ENCODE assay signal across 20 cellular contexts in the genomic region with DNA sequence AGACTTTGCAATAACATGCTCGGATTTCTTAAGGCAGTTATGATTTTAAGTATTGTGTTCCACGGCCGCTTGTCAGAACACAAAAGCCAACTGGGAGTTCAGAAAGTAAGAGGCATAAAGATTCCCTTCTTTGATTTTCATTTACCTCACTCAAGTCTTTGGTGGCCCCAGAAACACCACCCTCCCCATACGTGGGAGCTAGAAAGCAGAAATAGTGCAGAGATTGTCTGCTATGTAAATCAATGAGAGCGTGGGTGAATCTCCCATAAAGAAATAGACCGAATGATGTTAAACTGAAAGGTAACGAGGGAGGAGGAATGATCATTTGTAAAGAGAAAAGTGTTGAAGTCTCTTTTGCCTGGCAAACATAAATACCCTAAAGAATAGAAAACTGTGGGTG.
DNase-seq lines count a peak whose midpoint lies in the region; ATAC-seq and TF ChIP-seq lines count a peak whose summit lies in the region.
"Had no signal": no experiment of that assay in that cellular context is flagged by ENCODE, and none has a peak within 500 bp of the region (broad histone marks: within the 10 kb centered on the region; RNA-seq: fewer than 3 reads in every experiment).

No MANE protein-coding gene starts in this region.

- no peaks in the 10 kb centered on the region for H3K27me3 Mint-ChIP-seq in mesothelial cell of epicardium (ENCODE audit: low read depth)
- H3K27me3 Mint-ChIP-seq in nephron progenitor cell (ENCODE audit: low read depth, poor library complexity): peaks cover 8% of the 10 kb centered on the region
- H3K27me3 Mint-ChIP-seq in CD14-positive monocyte (ENCODE audit: low read depth in 3 of 3): no peaks in the 10 kb centered on the region
- H3K27me3 Mint-ChIP-seq: CD4-positive, alpha-beta memory T cell had no signal

- H3K36me3 ChIP-seq in rectal smooth muscle tissue (ENCODE audit: control insufficient read depth, insufficient read depth, low read length) (no peaks in the 10 kb centered on the region), uterus (no peaks in the 10 kb centered on the region), heart right ventricle (no peaks in the 10 kb centered on the region)
- H3K36me3 ChIP-seq: BE2C; BLaER1 treated with 17β-estradiol and CSF1 and Interleukin-3, amounts not matched to agents 10 nM and 100 nM had no signal

- no peak for TF ChIP-seq CTCF in mesothelial cell of epicardium (IDR thresholded peaks at IDR 0.05; ENCODE audit: unreplicated experiment)
- no peak for TF ChIP-seq CTCF in nephron progenitor cell (IDR thresholded peaks at IDR 0.05)
- no peak for TF ChIP-seq CTCF in uterus (IDR thresholded peaks at IDR 0.05)
- TF ChIP-seq CTCF in CD14-positive monocyte (IDR thresholded peaks at IDR 0.05): no peak
- no peak for TF ChIP-seq CTCF in heart right ventricle (IDR thresholded peaks at IDR 0.05)

- H3K36me3 Mint-ChIP-seq in mesothelial cell of epicardium (peaks cover 2% of the 10 kb centered on the region), nephron progenitor cell (ENCODE audit: low read depth) (no peaks in the 10 kb centered on the region), CD14-positive monocyte (no peaks in the 10 kb centered on the region)
- H3K36me3 Mint-ChIP-seq: CD4-positive, alpha-beta memory T cell had no signal

- peaks cover 18% of the 10 kb centered on the region for H3K9me3 Mint-ChIP-seq in mesothelial cell of epicardium
- H3K9me3 Mint-ChIP-seq in nephron progenitor cell: peaks cover 11% of the 10 kb centered on the region
- peaks cover 0 to 3% (median 2%) of the 10 kb centered on the region in 7 donors for H3K9me3 Mint-ChIP-seq in CD14-positive monocyte

- H3K4me3 ChIP-seq in rectal smooth muscle tissue (ENCODE audit: low read length) (no peak overlapping the region), uterus (no peak overlapping the region), heart right ventricle (no peak overlapping the region)
- H3K4me3 ChIP-seq: BLaER1 treated with 17β-estradiol and CSF1 and Interleukin-3, amounts not matched to agents 10 nM and 100 nM; GM23248 had no signal

- intact Hi-C loops in uterus (cut with DNase I; ENCODE audit: low total_unique reads) (no loop called here), CD14-positive monocyte (cut with micrococcal nuclease) (no loop called here), heart right ventricle (cut with DNase I) (no loop called here)

- no peak overlapping the region for H3K9ac ChIP-seq in rectal smooth muscle tissue (ENCODE audit: low read length)
- H3K9ac ChIP-seq: BLaER1 treated with 17β-estradiol and CSF1 and Interleukin-3, amounts not matched to agents 10 nM and 100 nM; GM23248 had no signal

- H3K27me3 ChIP-seq in rectal smooth muscle tissue (ENCODE audit: control insufficient read depth, insufficient read depth, low read length) (no peaks in the 10 kb centered on the region), uterus (no peaks in the 10 kb centered on the region), heart right ventricle (no peaks in the 10 kb centered on the region)
- H3K27me3 ChIP-seq: BE2C; BLaER1 treated with 17β-estradiol and CSF1 and Interleukin-3, amounts not matched to agents 10 nM and 100 nM had no signal

- no peaks in the 10 kb centered on the region for H3K9me3 ChIP-seq in uterus
- H3K9me3 ChIP-seq in heart right ventricle: peaks cover 0 to 7% (median 0%) of the 10 kb centered on the region in 11 donors
- H3K9me3 ChIP-seq: BE2C; BLaER1 treated with 17β-estradiol and CSF1 and Interleukin-3, amounts not matched to agents 10 nM and 100 nM had no signal

- no peak for ATAC-seq in heart right ventricle
- ATAC-seq in HG03108 (IDR thresholded peaks at IDR 0.05; ENCODE audit: unreplicated experiment): no peak
- ATAC-seq: HCT116 had no signal

- H3K4me3 Mint-ChIP-seq in mesothelial cell of epicardium (no peak overlapping the region), nephron progenitor cell (no peak overlapping the region), CD14-positive monocyte (no peak overlapping the region)
- H3K4me3 Mint-ChIP-seq: H9 had no signal

- H3K27ac Mint-ChIP-seq in mesothelial cell of epicardium: peak overlapping the region; percentile 50
- peak overlapping the region; percentile 19 for H3K27ac Mint-ChIP-seq in nephron progenitor cell
- H3K27ac Mint-ChIP-seq in CD14-positive monocyte: no peak overlapping the region
- H3K27ac Mint-ChIP-seq: CD4-positive, alpha-beta memory T cell; H9 had no signal

- DNase-seq in mesothelial cell of epicardium (ENCODE audit: low spot score in 2 of 2, unreplicated experiment in 2 of 2): no peak
- no peak for DNase-seq in nephron progenitor cell
- no peak for DNase-seq in uterus
- DNase-seq in CD14-positive monocyte (ENCODE audit: low spot score): no peak
- no peak for DNase-seq in AG20443 (ENCODE audit: low spot score)
- DNase-seq in heart right ventricle: no peak
- DNase-seq: AML-193; BE2C; Calu3; CD4-positive, alpha-beta memory T cell; COR-L47; DMS53; DMS79 treated with DMSO at 0.1 percent for 48 hours; GF-D8; GM23248; H9 had no signal

- 85 to 86% methylated on average over 7 of the region's 7 CpGs for WGBS in heart right ventricle, 2 donors

- peak overlapping the region; percentile 83 for H3K27ac ChIP-seq in rectal smooth muscle tissue (ENCODE audit: low read depth, low read length)
- H3K27ac ChIP-seq in uterus: peak overlapping the region; percentile 66 to 67
- no peak overlapping the region for H3K27ac ChIP-seq in heart right ventricle
- H3K27ac ChIP-seq: BLaER1 treated with 17β-estradiol and CSF1 and Interleukin-3, amounts not matched to agents 10 nM and 100 nM; GM23248 had no signal

- H3K4me1 ChIP-seq in rectal smooth muscle tissue (ENCODE audit: control insufficient read depth, insufficient read depth, low read length): peaks cover 18% of the 10 kb centered on the region
- no peaks in the 10 kb centered on the region for H3K4me1 ChIP-seq in uterus
- H3K4me1 ChIP-seq in heart right ventricle: no peaks in the 10 kb centered on the region
- H3K4me1 ChIP-seq: BE2C; BLaER1 treated with 17β-estradiol and CSF1 and Interleukin-3, amounts not matched to agents 10 nM and 100 nM had no signal

- TF ChIP-seq POLR2A in uterus (IDR thresholded peaks at IDR 0.05): no peak

- H3K4me1 Mint-ChIP-seq in mesothelial cell of epicardium (peaks cover 41% of the 10 kb centered on the region), nephron progenitor cell (peaks cover 28% of the 10 kb centered on the region), CD14-positive monocyte (no peaks in the 10 kb centered on the region)
- H3K4me1 Mint-ChIP-seq: CD4-positive, alpha-beta memory T cell had no signal

Comparison
In these comparisons a context has a peak if more than half of its experiments do, and no peak if none do; other contexts are left out.
1. H3K27ac Mint-ChIP-seq: peak in mesothelial cell of epicardium (single experiment) and nephron progenitor cell (single experiment); none in CD14-positive monocyte (0 of 7).
2. H3K27ac ChIP-seq: peak in rectal smooth muscle tissue (single experiment) and uterus (2 of 2); none in heart right ventricle (0 of 10).